Comparison of ENCODE assay signal across 9 cellular contexts in genomic region chr2:121689356-121689755, GRCh38. TPM values are rescaled to one million over a fixed set of nuclear protein-coding genes. Genes with fewer than 3 reads are reported as not detected.
DNase-seq lines count a peak whose midpoint lies in the region; ATAC-seq and TF ChIP-seq lines count a peak whose summit lies in the region.
"Had no signal": no experiment of that assay in that cellular context is flagged by ENCODE, and none has a peak within 500 bp of the region (broad histone marks: within the 10 kb centered on the region; RNA-seq: fewer than 3 reads in every experiment).

No MANE protein-coding gene starts in this region.

- H3K9me3 Mint-ChIP-seq in activated naive CD4-positive, alpha-beta T cell treated with anti-CD3 and anti-CD28 coated beads, Interleukin-2, amount 50 U/mL, for 72 hours = peaks cover under 1 to 1% of the 10 kb centered on the region in 2 donors

- H3K27ac Mint-ChIP-seq in activated naive CD4-positive, alpha-beta T cell treated with anti-CD3 and anti-CD28 coated beads, Interleukin-2, amount 50 U/mL, for 72 hours = peak overlapping the region in 1 of 2 donors; percentile 19
- H3K27ac Mint-ChIP-seq: activated naive CD8-positive, alpha-beta T cell treated with anti-CD3 and anti-CD28 coated beads, Interleukin-2, amount 50 U/mL, for 24 hours had no signal

- H3K27me3 ChIP-seq in cardiac muscle cell = no peaks in the 10 kb centered on the region

- H3K27ac ChIP-seq in 22Rv1 = no peak overlapping the region
- H3K27ac ChIP-seq in cardiac muscle cell = no peak overlapping the region

- peak; percentile 95 for DNase-seq in HT-29 (ENCODE audit: low spot score)
- DNase-seq in SK-N-DZ (ENCODE audit: low spot score) = peak; percentile 74
- DNase-seq in cardiac muscle cell (ENCODE audit: low read depth in 1 of 2, low spot score in 1 of 2) = peak; percentile 19 to 59
- no peak for DNase-seq in anterior cingulate cortex (lab: John Stamatoyannopoulos, UW)
- DNase-seq in activated naive CD4-positive, alpha-beta T cell treated with anti-CD3 and anti-CD28 coated beads, Interleukin-2, amount 50 U/mL, for 72 hours (ENCODE audit: low spot score in 2 of 2) = no peak
- DNase-seq in NCI-H187 (lab: John Stamatoyannopoulos, UW) = no peak
- DNase-seq: activated naive CD8-positive, alpha-beta T cell treated with anti-CD3 and anti-CD28 coated beads, Interleukin-2, amount 50 U/mL, for 24 hours had no signal

- H3K4me3 ChIP-seq in cardiac muscle cell = no peak overlapping the region

- no peaks in the 10 kb centered on the region for H3K36me3 ChIP-seq in cardiac muscle cell

- ATAC-seq in activated naive CD4-positive, alpha-beta T cell treated with anti-CD3 and anti-CD28 coated beads, Interleukin-2, amount 50 U/mL, for 72 hours = no peak
- no peak for ATAC-seq in GM19035 (IDR thresholded peaks at IDR 0.05; ENCODE audit: unreplicated experiment)
- ATAC-seq: activated naive CD8-positive, alpha-beta T cell treated with anti-CD3 and anti-CD28 coated beads, Interleukin-2, amount 50 U/mL, for 24 hours had no signal

- peaks cover 6% of the 10 kb centered on the region for H3K4me1 ChIP-seq in cardiac muscle cell (ENCODE audit: low read depth)

- H3K36me3 Mint-ChIP-seq in activated naive CD4-positive, alpha-beta T cell treated with anti-CD3 and anti-CD28 coated beads, Interleukin-2, amount 50 U/mL, for 72 hours = peaks cover 2% of the 10 kb centered on the region in 2 donors

- H3K9me3 ChIP-seq in cardiac muscle cell (ENCODE audit: low read depth) = no peaks in the 10 kb centered on the region

- TF ChIP-seq CTCF in 22Rv1 (IDR thresholded peaks at IDR 0.05) = peak; percentile 17
- peak; percentile 43 for TF ChIP-seq CTCF in cardiac muscle cell (IDR thresholded peaks at IDR 0.05; ENCODE audit: low read depth, low read length)

RNA-seq across cellular contexts. Expression of gene CLASP1, which starts 40.1 kb away (rescaled TPM):
- total RNA-seq in HT-29 (2014; rRNA removed; shearing (Covaris generic)) = 27.9 and 29.2 TPM in 2 replicates
- 21.5 and 25.2 TPM in 2 replicates for polyA plus RNA-seq in SK-N-DZ (2014; cell fraction: cytosol; rRNA removed)
- 28.2 and 37.6 TPM in 2 replicates for polyA plus RNA-seq in SK-N-DZ (2014; cell fraction: nucleus; rRNA removed)
- 41.1 and 53.0 TPM in 2 replicates for total RNA-seq in cardiac muscle cell
- polyA plus RNA-seq in cardiac muscle cell = 24.8 and 37.0 TPM in 2 replicates
- 10 to 100 TPM; 82.3 to 98.6 TPM for total RNA-seq in activated naive CD4-positive, alpha-beta T cell treated with anti-CD3 and anti-CD28 coated beads, Interleukin-2, amount 50 U/mL, for 72 hours

RNA-seq across cellular contexts. Expression of gene NIFK, which starts 47.3 kb away (rescaled TPM):
- 25.9 and 28.4 TPM in 2 replicates for total RNA-seq in HT-29 (2014; rRNA removed; shearing (Covaris generic))
- polyA plus RNA-seq in SK-N-DZ (2014; cell fraction: cytosol; rRNA removed) = 67.3 and 82.2 TPM in 2 replicates
- 66.1 and 73.9 TPM in 2 replicates for polyA plus RNA-seq in SK-N-DZ (2014; cell fraction: nucleus; rRNA removed)
- total RNA-seq in cardiac muscle cell = 20.4 and 47.4 TPM in 2 replicates
- polyA plus RNA-seq in cardiac muscle cell = 44.0 and 47.9 TPM in 2 replicates
- total RNA-seq in activated naive CD4-positive, alpha-beta T cell treated with anti-CD3 and anti-CD28 coated beads, Interleukin-2, amount 50 U/mL, for 72 hours = 100 to 1,000 TPM in 1 of 2 donors, 10 to 100 TPM in 1; 97.3 to 157 TPM

Comparison
In these comparisons a context has a peak if more than half of its experiments do, and no peak if none do; other contexts are left out.
1. DNase-seq: peak in HT-29 (single experiment), SK-N-DZ (single experiment) and cardiac muscle cell (2 of 2); none in anterior cingulate cortex (0 of 58), activated naive CD4-positive, alpha-beta T cell treated with anti-CD3 and anti-CD28 coated beads, Interleukin-2, amount 50 U/mL, for 72 hours (0 of 2) and NCI-H187 (0 of 2).